In genomic region chr3:69695933-69696332, GRCh38 we compare ENCODE assay signal across 29 cellular contexts. TPM values are rescaled to one million over a fixed set of nuclear protein-coding genes. Genes with fewer than 3 reads are reported as not detected.
"Had no signal": no experiment of that assay in that cellular context is flagged by ENCODE, and none has a peak within 500 bp of the region (broad histone marks: within the 10 kb centered on the region; RNA-seq: fewer than 3 reads in every experiment).

No MANE protein-coding gene starts in this region.

- DNase-seq: activated B cell treated with CpG ODN at 0.5 μM for 24 hours; activated CD4-positive, alpha-beta memory T cell treated with anti-CD3 and anti-CD28 coated beads, Interleukin-2, amount 10 ng/mL, durations not matched to agents 7 days and 5 days; activated CD4-positive, alpha-beta T cell treated with anti-CD3 and anti-CD28 coated beads for 4 hours; activated CD4-positive, CD25-positive, alpha-beta regulatory T cell treated with anti-CD3 and anti-CD28 coated beads, Interleukin-2, amount 50 U/mL, for 72 hours; activated CD8-positive, alpha-beta memory T cell treated with anti-CD3 and anti-CD28 coated beads for 24 hours; activated CD8-positive, alpha-beta memory T cell treated with anti-CD3 and anti-CD28 coated beads, Interleukin-2, amount 10 ng/mL, durations not matched to agents 7 days and 5 days; activated CD8-positive, alpha-beta memory T cell treated with anti-CD3 and anti-CD28 coated beads, Interleukin-2, amount 50 U/mL, for 48 hours; activated effector memory CD4-positive, alpha-beta T cell treated with Interleukin-2 at 50 U/mL for 16 hours; activated naive CD4-positive, alpha-beta T cell treated with anti-CD3 and anti-CD28 coated beads, Interleukin-2, amount 10 ng/mL, durations not matched to agents 7 days and 5 days; activated naive CD8-positive, alpha-beta T cell treated with anti-CD3 and anti-CD28 coated beads, Interleukin-2, amount 50 U/mL, for 24 hours; activated T-cell treated with anti-CD3 and anti-CD28 coated beads, Interleukin-2, amount 50 U/mL, for 48 hours; amniotic stem cell; aorta; brain microvascular endothelial cell; MG63; NCI-H1048; NCI-H1436 treated with DMSO at 0.1 percent for 48 hours; NCI-H1694 treated with DMSO at 0.1 percent for 48 hours; NCI-H2029; NCI-H345; NCI-H524 treated with DMSO at 0.1 percent for 48 hours; Right ventricle myocardium superior; SW 1271; T-helper 1 cell; T-helper 2 cell; T-helper 9 cell had no signal

- ATAC-seq: activated CD8-positive, alpha-beta memory T cell treated with anti-CD3 and anti-CD28 coated beads, Interleukin-2, amount 10 ng/mL, durations not matched to agents 7 days and 5 days; activated naive CD8-positive, alpha-beta T cell treated with anti-CD3 and anti-CD28 coated beads, Interleukin-2, amount 50 U/mL, for 24 hours had no signal

- H3K4me3 ChIP-seq: cardiac muscle cell, MG63 had no signal

- H3K9me3 ChIP-seq: MG63 had no signal

- H3K27me3 ChIP-seq: brain microvascular endothelial cell, cardiac muscle cell, MG63 had no signal

- H3K36me3 ChIP-seq: brain microvascular endothelial cell, cardiac muscle cell, MG63 had no signal

- H3K27ac ChIP-seq: brain microvascular endothelial cell, cardiac muscle cell, VCaP had no signal

RNA-seq across cellular contexts. Expression of gene MITF, which starts 43.3 kb away (rescaled TPM):
- total RNA-seq: activated B cell treated with CpG ODN at 0.5 μM for 24 hours; activated CD4-positive, alpha-beta memory T cell treated with anti-CD3 and anti-CD28 coated beads, Interleukin-2, amount 10 ng/mL, durations not matched to agents 7 days and 5 days; activated CD8-positive, alpha-beta memory T cell treated with anti-CD3 and anti-CD28 coated beads, Interleukin-2, amount 10 ng/mL, durations not matched to agents 7 days and 5 days; OCI-LY7 had no signal
